ENCODE assay signal across 5 cellular contexts in genomic region chr1:25986773-25987172, GRCh38. TPM values are rescaled to one million over a fixed set of nuclear protein-coding genes. Genes with fewer than 3 reads are reported as not detected.
"Had no signal": no experiment of that assay in that cellular context is flagged by ENCODE, and none has a peak within 500 bp of the region (broad histone marks: within the 10 kb centered on the region; RNA-seq: fewer than 3 reads in every experiment).

No MANE protein-coding gene starts in this region.

RNA-seq across cellular contexts. Expression of gene EXTL1, which starts 34.8 kb away (rescaled TPM):
- total RNA-seq: HT-29, HT1080 had no signal
- polyA plus RNA-seq: IgD-negative memory B cell had no signal

RNA-seq across cellular contexts. Expression of gene SLC30A2, which starts 59.1 kb away (rescaled TPM):
- total RNA-seq: HepG2, HT1080, IMR-90 had no signal
- polyA plus RNA-seq: HepG2, IgD-negative memory B cell, IMR-90 had no signal
